Comparison of ENCODE assay signal across 13 cellular contexts in genomic region chr7:46682841-46683624, GRCh38.
A peak's percentile ranks its signal among the peaks of the same experiment; 100 is the strongest.
DNase-seq lines count a peak whose midpoint lies in the region; ATAC-seq and TF ChIP-seq lines count a peak whose summit lies in the region.
"Had no signal": no experiment of that assay in that cellular context is flagged by ENCODE, and none has a peak within 500 bp of the region (broad histone marks: within the 10 kb centered on the region; RNA-seq: fewer than 3 reads in every experiment).

No MANE protein-coding gene starts in this region.

- DNase-seq in NCI-H226 = peak; percentile 15
- peak; percentile 34 for DNase-seq in fibroblast of the aortic adventitia (ENCODE audit: low read depth)
- no peak for DNase-seq in T-helper 1 cell
- no peak for DNase-seq in NCI-H2227 (lab: John Stamatoyannopoulos, UW; ENCODE audit: unreplicated experiment)
- DNase-seq in LoVo (ENCODE audit: low spot score) = no peak
- DNase-seq: ACHN, DMS79 treated with DMSO at 0.1 percent for 48 hours, gastrocnemius medialis, upper lobe of right lung had no signal

- ATAC-seq in GM18909 (IDR thresholded peaks at IDR 0.05; ENCODE audit: poor library complexity, unreplicated experiment) (peak; percentile 73), HG03378 (IDR thresholded peaks at IDR 0.05; ENCODE audit: unreplicated experiment) (no peak)
- ATAC-seq: gastrocnemius medialis, K562 had no signal

- H3K4me1 ChIP-seq in ACC112 (ENCODE audit: control insufficient read depth, insufficient read depth, low read length, unreplicated experiment) = peaks cover 9% of the 10 kb centered on the region
- H3K4me1 ChIP-seq: gastrocnemius medialis, upper lobe of right lung had no signal

- H3K4me3 ChIP-seq in ACC112 (ENCODE audit: low read depth, low read length) (no peak overlapping the region), fibroblast of the aortic adventitia (ENCODE audit: low read depth, low read length) (no peak overlapping the region)
- H3K4me3 ChIP-seq: gastrocnemius medialis, K562, upper lobe of right lung had no signal

- H3K36me3 ChIP-seq in ACC112 (ENCODE audit: insufficient read depth, low read length) = no peaks in the 10 kb centered on the region
- H3K36me3 ChIP-seq: gastrocnemius medialis, upper lobe of right lung had no signal

- peak overlapping the region; percentile 7 for H2AFZ ChIP-seq in ACC112 (ENCODE audit: low read length, unreplicated experiment)

- H3K79me2 ChIP-seq in ACC112 (ENCODE audit: control insufficient read depth, insufficient read depth, low read length, unreplicated experiment) = no peaks in the 10 kb centered on the region

- no peaks in the 10 kb centered on the region for H3K27me3 ChIP-seq in ACC112 (ENCODE audit: insufficient read depth, low read length)
- H3K27me3 ChIP-seq: gastrocnemius medialis, upper lobe of right lung had no signal

- TF ChIP-seq CTCF in fibroblast of the aortic adventitia (IDR thresholded peaks at IDR 0.05; ENCODE audit: insufficient read depth, low read length) = no peak

- H3K27ac ChIP-seq in ACC112 (ENCODE audit: low read depth, low read length) = peak overlapping the region; percentile 53
- H3K27ac ChIP-seq: gastrocnemius medialis, upper lobe of right lung had no signal

Comparison
In these comparisons a context has a peak if more than half of its experiments do, and no peak if none do; other contexts are left out.
1. DNase-seq: peak in NCI-H226 (single experiment) and fibroblast of the aortic adventitia (single experiment); none in T-helper 1 cell (0 of 5), NCI-H2227 (single experiment) and LoVo (single experiment).